1 cellular context compared by ENCODE assay signal in genomic region chr18:9596257-9596656, GRCh38.
TF ChIP-seq lines count a peak whose summit lies in the region.

No MANE protein-coding gene starts in this region.

TF ChIP-seq in endothelial cell of umbilical vein, 7 proteins besides CTCF, POLR2A, EP300 and RAD21:
- TF ChIP-seq, protein P1, sequence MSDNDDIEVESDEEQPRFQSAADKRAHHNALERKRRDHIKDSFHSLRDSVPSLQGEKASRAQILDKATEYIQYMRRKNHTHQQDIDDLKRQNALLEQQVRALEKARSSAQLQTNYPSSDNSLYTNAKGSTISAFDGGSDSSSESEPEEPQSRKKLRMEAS (IDR thresholded peaks at IDR 0.05; ENCODE audit: insufficient read depth, insufficient read length): no peak
- TF ChIP-seq POLR2AphosphoS5 (IDR thresholded peaks at IDR 0.05; ENCODE audit: insufficient read depth, low read depth, low read length) (no peak), FOS (IDR thresholded peaks at IDR 0.05; ENCODE audit: borderline replicate concordance, insufficient read depth, low read length) (no peak), JUN (IDR thresholded peaks at IDR 0.05; ENCODE audit: borderline replicate concordance, insufficient read depth, insufficient read length, low read depth) (no peak), EZH2 (IDR thresholded peaks at IDR 0.05; ENCODE audit: borderline replicate concordance, low read depth, low read length, severe bottlenecking) (no peak), GATA2 (IDR thresholded peaks at IDR 0.05; ENCODE audit: insufficient read depth, insufficient read length, low read depth, low read length) (no peak), MYC (IDR thresholded peaks at IDR 0.05; ENCODE audit: low read depth, low read length) (no peak)
